In the genomic region with DNA sequence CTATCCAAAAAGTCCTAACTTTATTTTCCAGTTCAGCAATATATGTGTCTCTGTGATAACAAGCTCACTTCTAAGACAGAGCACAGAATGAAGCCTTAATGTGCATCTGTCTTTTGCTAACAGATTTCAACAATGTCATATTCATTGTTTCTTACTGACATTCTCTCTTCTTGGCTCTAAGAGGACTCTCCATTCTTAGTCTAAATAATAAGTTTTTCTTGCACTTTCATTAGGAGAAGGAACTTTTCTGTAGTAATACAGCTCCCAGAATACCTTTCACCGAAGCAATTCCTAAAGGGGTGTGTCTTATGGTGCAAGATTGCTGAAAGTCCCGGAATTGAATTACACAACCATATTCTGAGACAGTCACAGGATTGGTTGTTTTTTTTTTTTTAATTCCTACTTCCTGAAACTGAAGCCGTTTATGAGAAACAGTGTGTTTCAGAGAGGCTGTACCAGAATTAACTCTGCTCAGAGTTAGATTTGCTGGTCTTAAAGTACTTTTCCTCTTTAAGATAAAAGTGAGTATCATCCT, we compare ENCODE assay signal across 8 cellular contexts. TPM values are rescaled to one million over a fixed set of nuclear protein-coding genes. Genes with fewer than 3 reads are reported as not detected.
DNase-seq lines count a peak whose midpoint lies in the region; ATAC-seq and TF ChIP-seq lines count a peak whose summit lies in the region.

ALPK1 (plus strand) TSS at position 421 of the 535 bp plus-strand sequence.

- no peak for TF ChIP-seq CTCF in GM20000 (IDR thresholded peaks at IDR 0.05; ENCODE audit: extremely low read depth, missing control alignments)
- TF ChIP-seq CTCF in epithelial cell of proximal tubule (conservative IDR thresholded peaks at IDR 0.05; ENCODE audit: low read depth, low read length): no peak
- TF ChIP-seq CTCF in GM13977 (IDR thresholded peaks at IDR 0.05; ENCODE audit: extremely low read depth, insufficient read depth, missing control alignments): no peak

- no peaks in the 10 kb centered on the region for H3K36me3 ChIP-seq in neuron (ENCODE audit: insufficient read depth, low read length)

- H3K27me3 ChIP-seq in neuron (ENCODE audit: insufficient read depth, low read length): no peaks in the 10 kb centered on the region

- in situ Hi-C loops in GM13977 (cut with MboI; ENCODE audit: low pct_unique_long_range_greater_than_20kb, low sequenced_read_pairs, unreplicated experiment): no loop called here

- peak within 1 kb of the TSS; percentile 59 for H3K4me3 ChIP-seq in epithelial cell of proximal tubule (ENCODE audit: low read depth, low read length)
- peak within 1 kb of the TSS; percentile 47 for H3K4me3 ChIP-seq in neuron (ENCODE audit: low read length)

- H2AFZ ChIP-seq in neuron (ENCODE audit: low read depth, low read length): peak within 1 kb of the TSS; percentile 83

- DNase-seq in DMS 273 (lab: John Stamatoyannopoulos, UW; ENCODE audit: unreplicated experiment): peak; percentile 62
- peak; percentile 35 for DNase-seq in GM20000 (ENCODE audit: low spot score)
- peak; percentile 93 for DNase-seq in SKM-1 treated with dmso at 0.1 percent for 144 hours (lab: John Stamatoyannopoulos, UW; ENCODE audit: unreplicated experiment)
- peak; percentile 88 for DNase-seq in epithelial cell of proximal tubule (ENCODE audit: low read depth)
- no peak for DNase-seq in NCI-H748 (lab: John Stamatoyannopoulos, UW; ENCODE audit: unreplicated experiment)
- DNase-seq in GM13977 (ENCODE audit: low spot score): no peak

- peaks cover 6% of the 10 kb centered on the region for H3K4me1 ChIP-seq in neuron (ENCODE audit: insufficient read depth, low read length)

- H3K9me3 ChIP-seq in neuron (ENCODE audit: low read length): no peaks in the 10 kb centered on the region

- peak; percentile 94 for ATAC-seq in HG03565 (IDR thresholded peaks at IDR 0.05; ENCODE audit: unreplicated experiment)

RNA-seq across cellular contexts. Expression of gene ALPK1, which starts in this region (rescaled TPM):
- 3.0 and 5.5 TPM in 2 replicates for total RNA-seq in epithelial cell of proximal tubule

Comparison
In these comparisons a context has a peak if more than half of its experiments do, and no peak if none do; other contexts are left out.
1. DNase-seq: peak in DMS 273 (single experiment), GM20000 (single experiment), SKM-1 treated with dmso at 0.1 percent for 144 hours (single experiment) and epithelial cell of proximal tubule (single experiment); none in NCI-H748 (single experiment) and GM13977 (single experiment).